In the genomic region with DNA sequence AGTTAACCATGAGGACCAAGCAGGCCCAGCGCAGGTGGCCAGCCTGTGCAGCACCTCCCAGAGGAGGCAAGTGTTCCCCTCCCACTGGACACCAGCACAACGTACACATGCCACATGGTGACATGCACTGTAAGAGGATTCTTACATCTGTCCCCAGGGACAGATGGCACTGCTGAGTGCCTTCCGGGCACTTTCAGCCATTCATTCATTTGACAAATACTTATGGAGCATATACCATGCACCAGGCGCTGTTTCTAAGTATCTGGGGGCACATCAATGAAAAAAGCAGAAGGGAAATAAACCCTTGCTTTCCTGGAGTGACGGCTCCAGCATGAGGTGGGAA, we compare ENCODE assay signal across 13 cellular contexts.
DNase-seq lines count a peak whose midpoint lies in the region; ATAC-seq and TF ChIP-seq lines count a peak whose summit lies in the region.
"Had no signal": no experiment of that assay in that cellular context is flagged by ENCODE, and none has a peak within 500 bp of the region (broad histone marks: within the 10 kb centered on the region; RNA-seq: fewer than 3 reads in every experiment).

No MANE protein-coding gene starts in this region.

- H3K27ac ChIP-seq in CD4-positive, alpha-beta T cell (ENCODE audit: low read depth, low read length) = no peak overlapping the region
- H3K27ac ChIP-seq in IMR-90 (ENCODE audit: insufficient read depth, low read length) = no peak overlapping the region
- no peak overlapping the region for H3K27ac ChIP-seq in osteoblast (ENCODE audit: low read depth, low read length)
- H3K27ac ChIP-seq: parathyroid adenoma had no signal

- H3K4me1 Mint-ChIP-seq in CD4-positive, alpha-beta T cell (ENCODE audit: low read depth) = peaks cover 70% of the 10 kb centered on the region
- peaks cover 97% of the 10 kb centered on the region for H3K4me1 Mint-ChIP-seq in central memory CD8-positive, alpha-beta T cell
- H3K4me1 Mint-ChIP-seq in chondrocyte (ENCODE audit: low read depth) = peaks cover 57% of the 10 kb centered on the region

- H3K27me3 ChIP-seq in CD4-positive, alpha-beta T cell (ENCODE audit: control insufficient read depth, insufficient read depth, low read length) = no peaks in the 10 kb centered on the region
- H3K27me3 ChIP-seq in IMR-90 (ENCODE audit: control insufficient read depth, insufficient read depth, low read length) = no peaks in the 10 kb centered on the region
- no peaks in the 10 kb centered on the region for H3K27me3 ChIP-seq in osteoblast (ENCODE audit: insufficient read depth, low read length)

- no peaks in the 10 kb centered on the region for H3K36me3 Mint-ChIP-seq in CD4-positive, alpha-beta T cell (ENCODE audit: low read depth)
- H3K36me3 Mint-ChIP-seq in central memory CD8-positive, alpha-beta T cell (ENCODE audit: insufficient read depth) = peaks cover 20% of the 10 kb centered on the region
- no peaks in the 10 kb centered on the region for H3K36me3 Mint-ChIP-seq in chondrocyte (ENCODE audit: low read depth)
- H3K36me3 Mint-ChIP-seq: activated naive CD8-positive, alpha-beta T cell treated with anti-CD3 and anti-CD28 coated beads, Interleukin-2, amount 10 ng/mL, durations not matched to agents 7 days and 5 days had no signal

- H4K20me1 ChIP-seq in IMR-90 (ENCODE audit: insufficient read depth, low read length) (no peaks in the 10 kb centered on the region), osteoblast (ENCODE audit: insufficient read depth, low read length) (no peaks in the 10 kb centered on the region)

- 0 out of 2 replicates have a peak overlapping the region, but pooled peaks have one; percentile 29 for H3K4ac ChIP-seq in IMR-90 (ENCODE audit: low read depth, low read length)

- H4K5ac ChIP-seq in IMR-90 (ENCODE audit: low read depth, low read length) = no peak overlapping the region

- intact Hi-C loops in CD4-positive, alpha-beta T cell (cut with DNase I, micrococcal nuclease) = loop anchor here (5.0 to 10.0 kb wide), 3 partner anchors 49 to 79 kb away; partner anchors contain the start of gene GAS7 (in 1 of the 2)
- intact Hi-C loops in IMR-90 (cut with micrococcal nuclease) = no loop called here

- peak overlapping the region; percentile 0 for H3K27ac Mint-ChIP-seq in CD4-positive, alpha-beta T cell
- H3K27ac Mint-ChIP-seq in central memory CD8-positive, alpha-beta T cell (ENCODE audit: low read depth) = peak overlapping the region; percentile 84
- no peak overlapping the region for H3K27ac Mint-ChIP-seq in chondrocyte (ENCODE audit: unreplicated experiment)

- peaks cover 0 to 8% of the 10 kb centered on the region in 2 experiments; a peak in 1 of 4 replicates for H3K79me1 ChIP-seq in IMR-90 (ENCODE audit: low read depth in 1 of 2, low read length in 2 of 2)

- no peak for TF ChIP-seq RAD21 in IMR-90 (IDR thresholded peaks at IDR 0.05; ENCODE audit: low read length)

- H3K9ac ChIP-seq in IMR-90 (ENCODE audit: low read depth, low read length) = no peak overlapping the region
- H3K9ac ChIP-seq: parathyroid adenoma had no signal

- no peak for TF ChIP-seq POLR2A in IMR-90 (IDR thresholded peaks at IDR 0.05; ENCODE audit: low read depth, low read length)

- no peak overlapping the region for H2BK15ac ChIP-seq in IMR-90 (ENCODE audit: low read depth, low read length)

- H3K36me3 ChIP-seq in IMR-90 (ENCODE audit: control insufficient read depth, insufficient read depth, low read length) (no peaks in the 10 kb centered on the region), osteoblast (ENCODE audit: insufficient read depth, low read length) (no peaks in the 10 kb centered on the region)

- H3K56ac ChIP-seq in IMR-90 (ENCODE audit: extremely low read depth, insufficient read depth, low read length) = no peak overlapping the region

- H3K4me1 ChIP-seq in IMR-90 (ENCODE audit: control insufficient read depth, insufficient read depth, low read length) = peaks cover 32% of the 10 kb centered on the region
- peaks cover 9% of the 10 kb centered on the region for H3K4me1 ChIP-seq in osteoblast (ENCODE audit: insufficient read depth, low read length)
- H3K4me1 ChIP-seq: parathyroid adenoma had no signal

- no peaks in the 10 kb centered on the region for H3K79me2 ChIP-seq in osteoblast (ENCODE audit: insufficient read depth, low read length)
- H3K79me2 ChIP-seq: parathyroid adenoma had no signal

- H3K4me2 ChIP-seq in IMR-90 (ENCODE audit: low read depth, low read length) (no peak overlapping the region), osteoblast (ENCODE audit: insufficient read depth, low read length) (no peak overlapping the region)

- H2AK9ac ChIP-seq in IMR-90 (replicated peaks; ENCODE audit: low read depth, low read length, poor library complexity) = peak overlapping the region; percentile 30

- H2AK5ac ChIP-seq in IMR-90 (ENCODE audit: low read depth, low read length) = no peak overlapping the region

- 83% methylated on average over 1 of the region's 5 CpGs; no CpG with 5 or more reads in 1 of the 2 experiments for WGBS in IMR-90 (ENCODE audit: extremely low coverage in 2 of 2, insufficient read length in 1 of 2), 2 experiments

- no TSS peak for BruUV-seq in IMR-90 (replicated peaks; lab: Mats Ljungman, UMichigan)

- DNase-seq in CD4-positive, alpha-beta T cell = no peak
- no peak for DNase-seq in IMR-90
- DNase-seq in central memory CD8-positive, alpha-beta T cell (ENCODE audit: low spot score in 2 of 2) = no peak
- DNase-seq in osteoblast (ENCODE audit: insufficient read length, low spot score, missing footprints) = peak; percentile 62
- no peak for DNase-seq in NCI-H1436 treated with DMSO at 0.1 percent for 48 hours (lab: John Stamatoyannopoulos, UW)
- no peak for DNase-seq in iPS-NIHi11 (ENCODE audit: low spot score)
- DNase-seq in chondrocyte (ENCODE audit: low spot score) = no peak
- DNase-seq: activated CD8-positive, alpha-beta memory T cell treated with anti-CD3 and anti-CD28 coated beads, Interleukin-2, amount 50 U/mL, for 4 hours; activated naive CD8-positive, alpha-beta T cell treated with anti-CD3 and anti-CD28 coated beads, Interleukin-2, amount 10 ng/mL, durations not matched to agents 7 days and 5 days; KG1; NCI-H2081 treated with DMSO at 0.1 percent for 48 hours had no signal

- no peak overlapping the region for H4K8ac ChIP-seq in IMR-90 (ENCODE audit: low read depth in 2 of 2, low read length in 2 of 2)

- CTCF ChIA-PET in CD4-positive, alpha-beta T cell (lab: Charles Lee) = no interaction called here
- CTCF ChIA-PET in IMR-90 (lab: Yijun Ruan, JAX) = interaction anchor here (0.6 to 1.1 kb wide), 2 partner anchors 108 to 131 kb away, joined by 3 read pairs; no protein-coding TSS in a partner anchor

- peaks cover 4% of the 10 kb centered on the region for H3K27me3 Mint-ChIP-seq in CD4-positive, alpha-beta T cell
- no peaks in the 10 kb centered on the region for H3K27me3 Mint-ChIP-seq in central memory CD8-positive, alpha-beta T cell
- H3K27me3 Mint-ChIP-seq in chondrocyte (ENCODE audit: low read depth) = no peaks in the 10 kb centered on the region

- no peak overlapping the region for H3K4me3 Mint-ChIP-seq in CD4-positive, alpha-beta T cell
- H3K4me3 Mint-ChIP-seq in central memory CD8-positive, alpha-beta T cell = peak overlapping the region; percentile 62
- H3K4me3 Mint-ChIP-seq in chondrocyte (ENCODE audit: unreplicated experiment) = no peak overlapping the region

- no peak overlapping the region for H2BK120ac ChIP-seq in IMR-90 (ENCODE audit: low read depth, low read length)

- no peaks in the 10 kb centered on the region for H3K9me3 Mint-ChIP-seq in CD4-positive, alpha-beta T cell
- H3K9me3 Mint-ChIP-seq in central memory CD8-positive, alpha-beta T cell = no peaks in the 10 kb centered on the region
- peaks cover 6% of the 10 kb centered on the region for H3K9me3 Mint-ChIP-seq in chondrocyte (ENCODE audit: low read depth)
- H3K9me3 Mint-ChIP-seq: activated naive CD8-positive, alpha-beta T cell treated with anti-CD3 and anti-CD28 coated beads, Interleukin-2, amount 10 ng/mL, durations not matched to agents 7 days and 5 days had no signal

- POLR2A ChIA-PET in CD4-positive, alpha-beta T cell (lab: Charles Lee) = no interaction called here
- POLR2A ChIA-PET in IMR-90 (lab: Charles Lee; ENCODE audit: unreplicated experiment) = no interaction called here

- no peak for TF ChIP-seq CTCF in CD4-positive, alpha-beta T cell (IDR thresholded peaks at IDR 0.05)
- TF ChIP-seq CTCF in IMR-90 (conservative IDR thresholded peaks at IDR 0.05; ENCODE audit: low read depth, low read length) = no peak
- TF ChIP-seq CTCF in osteoblast (IDR thresholded peaks at IDR 0.05; ENCODE audit: extremely low read depth, low read depth, low read length) = no peak
- no peak for TF ChIP-seq CTCF in chondrocyte (IDR thresholded peaks at IDR 0.05)

- no peak overlapping the region for H2BK5ac ChIP-seq in IMR-90 (ENCODE audit: low read depth, low read length, poor library complexity, severe bottlenecking)

- ATAC-seq in CD4-positive, alpha-beta T cell (ENCODE audit: poor library complexity) = no peak
- ATAC-seq in IMR-90 (ENCODE audit: low read depth) = no peak
- ATAC-seq in central memory CD8-positive, alpha-beta T cell (replicated peaks; ENCODE audit: extremely low read depth, poor library complexity, severe bottlenecking) = no peak
- no peak for ATAC-seq in HG02571 (IDR thresholded peaks at IDR 0.05; ENCODE audit: unreplicated experiment)

- H3K14ac ChIP-seq in IMR-90 (replicated peaks; ENCODE audit: low read depth, low read length) = no peak overlapping the region

- no peak overlapping the region for H2BK20ac ChIP-seq in IMR-90 (ENCODE audit: low read depth, low read length)

- H3K23ac ChIP-seq in IMR-90 (ENCODE audit: low read depth, low read length) = no peak overlapping the region

- no peaks in the 10 kb centered on the region for H3K9me3 ChIP-seq in CD4-positive, alpha-beta T cell (ENCODE audit: control insufficient read depth, low read length)
- no peaks in the 10 kb centered on the region; the same call in 1 of the 2 replicates for H3K9me3 ChIP-seq in IMR-90 (ENCODE audit: control insufficient read depth, insufficient read depth, low read length)
- no peaks in the 10 kb centered on the region for H3K9me3 ChIP-seq in osteoblast (ENCODE audit: low read depth, low read length)

- no peak overlapping the region for H3K18ac ChIP-seq in IMR-90 (ENCODE audit: low read depth, low read length)

- H2AFZ ChIP-seq in IMR-90 (replicated peaks; ENCODE audit: low read length, poor library complexity) = no peak overlapping the region
- H2AFZ ChIP-seq in osteoblast (ENCODE audit: low read length) = no peak overlapping the region
- H2AFZ ChIP-seq: parathyroid adenoma had no signal

- no peak overlapping the region for H3K4me3 ChIP-seq in IMR-90 (ENCODE audit: insufficient read depth, low read depth, low read length)
- H3K4me3 ChIP-seq in osteoblast (ENCODE audit: insufficient read depth, low read length) = no peak overlapping the region

- in situ Hi-C loops in IMR-90 (cut with MboI; ENCODE audit: low sequenced_read_pairs) = no loop called here

- H4K91ac ChIP-seq in IMR-90 (ENCODE audit: insufficient read depth, low read depth, low read length) = no peak overlapping the region

- dilution Hi-C loops in IMR-90 (cut with HindIII; ENCODE audit: low sequenced_read_pairs, unreplicated experiment) = no loop called here

- peaks cover 16% of the 10 kb centered on the region for H3K9me1 ChIP-seq in IMR-90 (ENCODE audit: insufficient read depth, low read length)

TF ChIP-seq in IMR-90, 13 proteins besides CTCF, POLR2A, EP300 and RAD21 (continues in another document):
- TF ChIP-seq RFX5 (IDR thresholded peaks at IDR 0.05; ENCODE audit: low read depth, low read length) = no peak
- no peak for TF ChIP-seq MAZ (IDR thresholded peaks at IDR 0.05; ENCODE audit: borderline replicate concordance, low read depth, low read length)
